8 cellular contexts compared by ENCODE assay signal in genomic region chr1:156020293-156021086, GRCh38. TPM values are rescaled to one million over a fixed set of nuclear protein-coding genes. Genes with fewer than 3 reads are reported as not detected.
A peak's percentile ranks its signal among the peaks of the same experiment; 100 is the strongest.
DNase-seq lines count a peak whose midpoint lies in the region; ATAC-seq and TF ChIP-seq lines count a peak whose summit lies in the region.

TSS of gene SSR2 (minus strand) at chr1:156020951. CDS start at chr1:156020167, 784 bp downstream.

- intact Hi-C loops in T-helper 1 cell treated with Interleukin-12 subunit alpha and Interleukin-12 subunit beta and Interleukin-4 antibody, amounts not matched to agents 30 ng/mL and 1 ng/mL, for 36 hours (cut with micrococcal nuclease) = loop anchor here (1.0 to 2.0 kb wide), 13 partner anchors 16 to 766 kb away; partner anchors contain the start of genes ENTREP3, GON4L, KHDC4 and LAMTOR2
- intact Hi-C loops in uterus (cut with DNase I; ENCODE audit: low total_unique reads) = no loop called here

- no peaks in the 10 kb centered on the region for H3K9me3 ChIP-seq in right atrium auricular region
- H3K9me3 ChIP-seq in uterus = no peaks in the 10 kb centered on the region

- peak within 1 kb of the TSS; percentile 87 to 91 for H3K27ac ChIP-seq in right atrium auricular region
- H3K27ac ChIP-seq in uterus = peak within 1 kb of the TSS; percentile 85 to 94

- H3K4me1 ChIP-seq in right atrium auricular region (peaks cover 0 to 16% of the 10 kb centered on the region in 2 donors), uterus (no peaks in the 10 kb centered on the region)

- peak; percentile 44 for TF ChIP-seq POLR2A in uterus (IDR thresholded peaks at IDR 0.05)

- peak; percentile 93 for ATAC-seq in HG02763 (IDR thresholded peaks at IDR 0.05; ENCODE audit: unreplicated experiment)

- H3K27me3 ChIP-seq in right atrium auricular region (no peaks in the 10 kb centered on the region), uterus (no peaks in the 10 kb centered on the region)

- DNase-seq in NCI-H1436 treated with DMSO at 0.1 percent for 48 hours (lab: John Stamatoyannopoulos, UW) = peak; percentile 68
- peak; percentile 45 to 95 (median 82) for DNase-seq in amygdala (lab: John Stamatoyannopoulos, UW)
- peak; percentile 94 for DNase-seq in right atrium auricular region (ENCODE audit: low spot score)
- peak; percentile 88 for DNase-seq in pulmonary artery endothelial cell (ENCODE audit: low read depth, low spot score)
- DNase-seq in uterus = peak; percentile 85 to 92

- H3K4me3 ChIP-seq in GM12875 (ENCODE audit: low read depth, low read length) (peak within 1 kb of the TSS; percentile 92), right atrium auricular region (peak within 1 kb of the TSS; percentile 90 to 96), uterus (peak within 1 kb of the TSS; percentile 86 to 93)

- peaks cover 26% of the 10 kb centered on the region for H3K36me3 ChIP-seq in right atrium auricular region
- no peaks in the 10 kb centered on the region for H3K36me3 ChIP-seq in uterus

- TF ChIP-seq CTCF in GM12875 (IDR thresholded peaks at IDR 0.05; ENCODE audit: borderline replicate concordance, insufficient read depth, low read depth, low read length) = no peak
- TF ChIP-seq CTCF in right atrium auricular region (IDR thresholded peaks at IDR 0.05) = no peak
- no peak for TF ChIP-seq CTCF in uterus (IDR thresholded peaks at IDR 0.05)

RNA-seq across cellular contexts. Expression of gene SSR2, which starts in this region (rescaled TPM):
- 278 and 281 TPM in 2 replicates for total RNA-seq in T-helper 1 cell treated with Interleukin-12 subunit alpha and Interleukin-12 subunit beta and Interleukin-4 antibody, amounts not matched to agents 30 ng/mL and 1 ng/mL, for 36 hours
- total RNA-seq in right atrium auricular region = 100 to 1,000 TPM in 1 of 2 donors, 10 to 100 TPM in 1; 87.6 to 206 TPM
- 427 and 499 TPM in 2 replicates for total RNA-seq in pulmonary artery endothelial cell
- 100 to 1,000 TPM in 3 of 4 donors, 10 to 100 TPM in 1; 97.6 to 474 (median 227) TPM for total RNA-seq in uterus

Comparison
In these comparisons a context has a peak if more than half of its experiments do, and no peak if none do; other contexts are left out.
1. Peak in every context shown above with its lines: DNase-seq, ATAC-seq, H3K4me3 ChIP-seq and H3K27ac ChIP-seq.